8 cellular contexts compared by ENCODE assay signal in genomic region chr17:48051706-48052486, GRCh38. TPM values are rescaled to one million over a fixed set of nuclear protein-coding genes. Genes with fewer than 3 reads are reported as not detected.
A peak's percentile ranks its signal among the peaks of the same experiment; 100 is the strongest.
DNase-seq lines count a peak whose midpoint lies in the region; ATAC-seq and TF ChIP-seq lines count a peak whose summit lies in the region.

No MANE protein-coding gene starts in this region.

- H3F3A ChIP-seq in PC-9 (ENCODE audit: insufficient read depth, low read depth): peaks cover 17% of the 10 kb centered on the region

- WGBS in mesodermal cell (ENCODE audit: insufficient coverage in 2 of 2), 2 experiments: 68 to 86% methylated on average over 2 to 3 of the region's 5 CpGs

- H3K9me3 ChIP-seq in PC-9 (ENCODE audit: insufficient read depth, low read depth) (no peaks in the 10 kb centered on the region), mesodermal cell (ENCODE audit: control insufficient read depth, low read length) (no peaks in the 10 kb centered on the region)

- H3K79me2 ChIP-seq in PC-9 (ENCODE audit: low read depth): peaks cover 70% of the 10 kb centered on the region

- intact Hi-C loops in PC-9 (cut with micrococcal nuclease; ENCODE audit: unreplicated experiment): no loop called here

- no TSS peak for BruUV-seq in PC-9 (replicated peaks; lab: Mats Ljungman, UMichigan)

- peak overlapping the region; percentile 87 for H3K4me2 ChIP-seq in PC-9

- H4K20me1 ChIP-seq in PC-9 (ENCODE audit: insufficient read depth): no peaks in the 10 kb centered on the region

- TF ChIP-seq CTCF in PC-9 (conservative IDR thresholded peaks at IDR 0.05): no peak

- no peak overlapping the region for H2AFZ ChIP-seq in PC-9

- DNase-seq in Daoy (ENCODE audit: low read depth): peak; percentile 42
- peak; percentile 28 to 31 for DNase-seq in PC-9
- peak; percentile 50 for DNase-seq in ecto neural progenitor cell (ENCODE audit: low spot score)
- DNase-seq in NCI-H1417 (lab: John Stamatoyannopoulos, UW): no peak

- H3K9me2 ChIP-seq in PC-9 (ENCODE audit: insufficient read depth): no peaks in the 10 kb centered on the region; the same call in 1 of the 2 replicates

- CTCF ChIA-PET in PC-9 (lab: Charles Lee): no interaction called here

- ATAC-seq in GM18868 (IDR thresholded peaks at IDR 0.05; ENCODE audit: unreplicated experiment): no peak
- no peak for ATAC-seq in GM21447 (IDR thresholded peaks at IDR 0.05; ENCODE audit: unreplicated experiment)
- ATAC-seq in GM21515 (IDR thresholded peaks at IDR 0.05; ENCODE audit: unreplicated experiment): no peak

- H3K4me1 ChIP-seq in PC-9 (replicated peaks; ENCODE audit: insufficient read depth) (peaks cover 61% of the 10 kb centered on the region), mesodermal cell (ENCODE audit: control insufficient read depth, insufficient read depth, low read length, poor library complexity, severe bottlenecking) (peaks cover 52% of the 10 kb centered on the region)

- H3K27ac ChIP-seq in PC-9: no peak overlapping the region
- peak overlapping the region; percentile 65 for H3K27ac ChIP-seq in mesodermal cell (ENCODE audit: low read depth, low read length, severe bottlenecking)

- no peaks in the 10 kb centered on the region for H3K27me3 ChIP-seq in PC-9 (ENCODE audit: insufficient read depth, low read depth)

- H3K36me3 ChIP-seq in PC-9 (ENCODE audit: low read depth) (peaks cover 25% of the 10 kb centered on the region; the same call in 1 of the 2 replicates), mesodermal cell (ENCODE audit: control insufficient read depth, insufficient read depth, low read length) (peaks cover 46% of the 10 kb centered on the region)

- POLR2A ChIA-PET in PC-9 (lab: Charles Lee; ENCODE audit: unreplicated experiment): no interaction called here

- H3K4me3 ChIP-seq in PC-9 (no peak overlapping the region), mesodermal cell (ENCODE audit: extremely low read depth, insufficient read depth, low read length, poor library complexity, severe bottlenecking) (no peak overlapping the region)

RNA-seq across cellular contexts. Expression of gene NFE2L1, which starts 3.7 kb away (rescaled TPM):
- 19.1 and 22.3 TPM in 2 replicates for total RNA-seq in Daoy (2014; rRNA removed; shearing (Covaris generic))
- total RNA-seq in PC-9 (2021): 85.5 and 91.7 TPM in 2 replicates
- polyA plus RNA-seq in mesodermal cell (2013, experiment 1 of 2): 143 TPM
- 107 TPM for polyA plus RNA-seq in mesodermal cell (2013, experiment 2 of 2)

RNA-seq across cellular contexts. Expression of gene COPZ2, which starts 14.3 kb away (rescaled TPM):
- 0.57 and 5.5 TPM in 2 replicates for total RNA-seq in Daoy (2014; rRNA removed; shearing (Covaris generic))
- 2.6 and 2.7 TPM in 2 replicates for total RNA-seq in PC-9 (2021)
- 5.7 TPM for polyA plus RNA-seq in mesodermal cell (2013, experiment 1 of 2)
- polyA plus RNA-seq in mesodermal cell (2013, experiment 2 of 2): 8.0 TPM

RNA-seq across cellular contexts. Expression of gene CBX1, which starts 49.4 kb away (rescaled TPM):
- 81.6 and 88.1 TPM in 2 replicates for total RNA-seq in Daoy (2014; rRNA removed; shearing (Covaris generic))
- total RNA-seq in PC-9 (2021): 73.6 and 93.9 TPM in 2 replicates
- 146 TPM for polyA plus RNA-seq in mesodermal cell (2013, experiment 1 of 2)
- 152 TPM for polyA plus RNA-seq in mesodermal cell (2013, experiment 2 of 2)

RNA-seq across cellular contexts. Expression of gene SNX11, which starts 55.7 kb away (rescaled TPM):
- total RNA-seq in Daoy (2014; rRNA removed; shearing (Covaris generic)): 8.2 and 11.8 TPM in 2 replicates
- total RNA-seq in PC-9 (2021): 16.0 and 17.0 TPM in 2 replicates
- 13.7 TPM for polyA plus RNA-seq in mesodermal cell (2013, experiment 1 of 2)
- 11.5 TPM for polyA plus RNA-seq in mesodermal cell (2013, experiment 2 of 2)

Comparison
In these comparisons a context has a peak if more than half of its experiments do, and no peak if none do; other contexts are left out.
1. DNase-seq: peak in Daoy (single experiment), PC-9 (2 of 2) and ecto neural progenitor cell (single experiment); none in NCI-H1417 (0 of 3).